In the genomic region with DNA sequence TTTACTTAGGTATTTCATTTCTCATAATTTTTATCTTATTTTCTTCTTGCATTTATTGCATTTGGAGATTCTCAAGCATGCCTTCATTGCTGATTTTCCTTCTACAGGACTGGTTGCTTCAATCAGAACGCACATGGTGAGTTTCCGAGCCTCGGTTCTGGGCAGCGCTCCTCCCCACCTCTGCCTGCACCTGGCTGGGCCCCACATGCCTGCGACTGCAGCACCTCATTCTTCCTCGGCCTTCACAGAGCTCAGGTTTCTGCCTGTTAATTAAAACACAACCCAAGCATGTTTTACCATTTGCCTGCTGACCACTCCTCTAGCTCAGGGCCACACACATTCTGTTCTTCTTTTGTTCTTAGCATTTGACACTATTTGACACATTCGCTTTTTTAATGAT, we compare ENCODE assay signal across 1 cellular context.
TF ChIP-seq lines count a peak whose summit lies in the region.

No MANE protein-coding gene starts in this region.

TF ChIP-seq in WTC11, 78 proteins besides CTCF, POLR2A, EP300 and RAD21:
- TF ChIP-seq, protein P1, sequence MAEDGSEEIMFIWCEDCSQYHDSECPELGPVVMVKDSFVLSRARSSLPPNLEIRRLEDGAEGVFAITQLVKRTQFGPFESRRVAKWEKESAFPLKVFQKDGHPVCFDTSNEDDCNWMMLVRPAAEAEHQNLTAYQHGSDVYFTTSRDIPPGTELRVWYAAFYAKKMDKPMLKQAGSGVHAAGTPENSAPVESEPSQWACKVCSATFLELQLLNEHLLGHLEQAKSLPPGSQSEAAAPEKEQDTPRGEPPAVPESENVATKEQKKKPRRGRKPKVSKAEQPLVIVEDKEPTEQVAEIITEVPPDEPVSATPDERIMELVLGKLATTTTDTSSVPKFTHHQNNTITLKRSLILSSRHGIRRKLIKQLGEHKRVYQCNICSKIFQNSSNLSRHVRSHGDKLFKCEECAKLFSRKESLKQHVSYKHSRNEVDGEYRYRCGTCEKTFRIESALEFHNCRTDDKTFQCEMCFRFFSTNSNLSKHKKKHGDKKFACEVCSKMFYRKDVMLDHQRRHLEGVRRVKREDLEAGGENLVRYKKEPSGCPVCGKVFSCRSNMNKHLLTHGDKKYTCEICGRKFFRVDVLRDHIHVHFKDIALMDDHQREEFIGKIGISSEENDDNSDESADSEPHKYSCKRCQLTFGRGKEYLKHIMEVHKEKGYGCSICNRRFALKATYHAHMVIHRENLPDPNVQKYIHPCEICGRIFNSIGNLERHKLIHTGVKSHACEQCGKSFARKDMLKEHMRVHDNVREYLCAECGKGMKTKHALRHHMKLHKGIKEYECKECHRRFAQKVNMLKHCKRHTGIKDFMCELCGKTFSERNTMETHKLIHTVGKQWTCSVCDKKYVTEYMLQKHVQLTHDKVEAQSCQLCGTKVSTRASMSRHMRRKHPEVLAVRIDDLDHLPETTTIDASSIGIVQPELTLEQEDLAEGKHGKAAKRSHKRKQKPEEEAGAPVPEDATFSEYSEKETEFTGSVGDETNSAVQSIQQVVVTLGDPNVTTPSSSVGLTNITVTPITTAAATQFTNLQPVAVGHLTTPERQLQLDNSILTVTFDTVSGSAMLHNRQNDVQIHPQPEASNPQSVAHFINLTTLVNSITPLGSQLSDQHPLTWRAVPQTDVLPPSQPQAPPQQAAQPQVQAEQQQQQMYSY (CRISPR knock-in tag; IDR thresholded peaks at IDR 0.05) = no peak
- TF ChIP-seq ZNF138 (CRISPR knock-in tag; conservative IDR thresholded peaks at IDR 0.05) = no peak
- TF ChIP-seq, protein P2, sequence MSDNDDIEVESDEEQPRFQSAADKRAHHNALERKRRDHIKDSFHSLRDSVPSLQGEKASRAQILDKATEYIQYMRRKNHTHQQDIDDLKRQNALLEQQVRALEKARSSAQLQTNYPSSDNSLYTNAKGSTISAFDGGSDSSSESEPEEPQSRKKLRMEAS (CRISPR knock-in tag; IDR thresholded peaks at IDR 0.05) = peak; percentile 42; the same call in 1 of the 2 replicates
- TF ChIP-seq TP53 (CRISPR knock-in tag; IDR thresholded peaks at IDR 0.05) = no peak
